Comparison of ENCODE assay signal across 8 cellular contexts in the genomic region with DNA sequence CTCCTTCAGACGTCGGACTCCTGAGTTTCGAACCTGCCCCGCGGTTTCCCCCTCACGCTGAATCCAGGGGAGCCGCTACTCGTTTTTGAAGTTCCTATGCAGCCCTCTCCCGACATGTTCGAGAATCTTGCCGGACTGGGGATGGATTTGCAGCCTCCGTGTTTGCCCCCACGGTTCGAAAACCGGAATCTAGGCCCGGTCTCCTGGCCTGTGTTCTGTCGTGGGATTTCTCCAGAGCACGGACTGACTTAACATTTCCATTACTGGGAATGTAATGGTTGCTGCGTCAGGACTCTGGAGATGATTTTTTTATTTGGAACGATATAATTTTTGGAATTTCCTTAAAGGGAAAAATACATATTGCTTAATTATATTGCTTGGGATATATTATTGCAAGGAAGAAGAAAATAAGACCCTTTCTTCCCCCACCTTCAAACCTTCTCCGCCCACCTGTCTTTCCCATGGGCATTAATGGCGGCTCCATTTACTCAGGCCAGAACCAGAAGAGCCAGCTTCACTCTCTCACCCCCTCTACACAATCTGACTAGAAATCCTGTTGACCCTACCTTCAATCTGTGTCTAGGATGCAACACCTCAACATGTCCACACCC. TPM values are rescaled to one million over a fixed set of nuclear protein-coding genes. Genes with fewer than 3 reads are reported as not detected.
DNase-seq lines count a peak whose midpoint lies in the region; ATAC-seq and TF ChIP-seq lines count a peak whose summit lies in the region.

No MANE protein-coding gene starts in this region.

- peak overlapping the region; percentile 98 for H3K4me2 ChIP-seq in MM.1S (ENCODE audit: low read depth, low read length)
- peak overlapping the region; percentile 89 for H3K4me2 ChIP-seq in neural cell (ENCODE audit: low read length)

- no peaks in the 10 kb centered on the region for H3K9me3 Mint-ChIP-seq in CD4-positive, alpha-beta T cell

- H3K36me3 ChIP-seq in MM.1S (replicated peaks; ENCODE audit: insufficient read depth, low read length) (no peaks in the 10 kb centered on the region), neural cell (ENCODE audit: insufficient read depth, low read length) (no peaks in the 10 kb centered on the region)

- H3K27ac Mint-ChIP-seq in CD4-positive, alpha-beta T cell = peak overlapping the region; percentile 94

- H3K27me3 Mint-ChIP-seq in CD4-positive, alpha-beta T cell = no peaks in the 10 kb centered on the region

- H4K20me1 ChIP-seq in MM.1S (ENCODE audit: insufficient read depth, low read length) (no peaks in the 10 kb centered on the region), neural cell (ENCODE audit: insufficient read depth) (no peaks in the 10 kb centered on the region)

- H3K4me1 Mint-ChIP-seq in CD4-positive, alpha-beta T cell (ENCODE audit: low read depth) = peaks cover 84% of the 10 kb centered on the region

- peak overlapping the region; percentile 71 for H3K4me3 ChIP-seq in MM.1S (ENCODE audit: low read length)
- peak overlapping the region; percentile 62 to 95 (median 84) for H3K4me3 ChIP-seq in dorsolateral prefrontal cortex
- peak overlapping the region; percentile 93 for H3K4me3 ChIP-seq in neural cell (ENCODE audit: low read length)

- TF ChIP-seq RAD21 in neural cell (conservative IDR thresholded peaks at IDR 0.05) = no peak

- H3K9me2 ChIP-seq in MM.1S (replicated peaks; ENCODE audit: insufficient read depth, low read length) (no peaks in the 10 kb centered on the region), neural cell (ENCODE audit: insufficient read depth, low read length) (no peaks in the 10 kb centered on the region)

- H3K9ac ChIP-seq in MM.1S (ENCODE audit: low read length) = peak overlapping the region; percentile 94
- H3K9ac ChIP-seq in neural cell (ENCODE audit: low read length) = peak overlapping the region; percentile 99

- H3K79me2 ChIP-seq in MM.1S (ENCODE audit: low read length) (peaks cover 45% of the 10 kb centered on the region), neural cell (replicated peaks; ENCODE audit: insufficient read depth, low read length) (peaks cover 22% of the 10 kb centered on the region)

- H3F3A ChIP-seq in MM.1S (ENCODE audit: insufficient read depth, low read length) (peaks cover 52% of the 10 kb centered on the region), neural cell (ENCODE audit: insufficient read depth, low read length, poor library complexity, severe bottlenecking) (no peaks in the 10 kb centered on the region)

- no peak for DNase-seq in CD4-positive, alpha-beta T cell
- no peak for DNase-seq in MM.1S
- DNase-seq in dorsolateral prefrontal cortex = no peak
- no peak for DNase-seq in mucosa of gallbladder (ENCODE audit: low spot score)
- no peak for DNase-seq in stimulated activated naive CD4-positive, alpha-beta T cell treated with Interleukin-2 at 50 U/mL for 16 hours (lab: John Stamatoyannopoulos, UW)
- DNase-seq in stimulated activated CD4-positive, alpha-beta T cell treated with anti-CD3 and anti-CD28 coated beads, Interleukin-4, amount 100 ng/mL, for 4 hours = no peak

- TF ChIP-seq EP300 in neural cell (conservative IDR thresholded peaks at IDR 0.05; ENCODE audit: poor library complexity, severe bottlenecking) = no peak

- CTCF ChIA-PET in CD4-positive, alpha-beta T cell (lab: Charles Lee) = interaction anchor here (0.9 to 4.3 kb wide), 4 partner anchors 11 to 58 kb away, joined by 5 to 34 read pairs (median 8); a partner anchor contains a TSS

- peaks cover 22% of the 10 kb centered on the region for H3K36me3 Mint-ChIP-seq in CD4-positive, alpha-beta T cell (ENCODE audit: low read depth)

- peak overlapping the region; percentile 54 for H2AFZ ChIP-seq in MM.1S (ENCODE audit: low read length)
- H2AFZ ChIP-seq in neural cell (ENCODE audit: low read depth, low read length) = peak overlapping the region; percentile 96

- H3K4me1 ChIP-seq in MM.1S (ENCODE audit: low read length) = peaks cover 42% of the 10 kb centered on the region

- POLR2A ChIA-PET in CD4-positive, alpha-beta T cell (lab: Charles Lee) = interaction anchor here (0.6 to 19.8 kb wide), 22 partner anchors 9 to 516 kb away, joined by 3 to 612 read pairs (median 6); a partner anchor contains a TSS

- no peaks in the 10 kb centered on the region for H3K27me3 ChIP-seq in CD4-positive, alpha-beta T cell (ENCODE audit: control insufficient read depth, insufficient read depth, low read length)
- H3K27me3 ChIP-seq in MM.1S (replicated peaks; ENCODE audit: insufficient read depth, low read length) = no peaks in the 10 kb centered on the region
- no peaks in the 10 kb centered on the region for H3K27me3 ChIP-seq in dorsolateral prefrontal cortex
- no peaks in the 10 kb centered on the region for H3K27me3 ChIP-seq in neural cell (ENCODE audit: insufficient read depth, low read depth, low read length)

- peak overlapping the region; percentile 87 for H3K4me3 Mint-ChIP-seq in CD4-positive, alpha-beta T cell

- intact Hi-C loops in CD4-positive, alpha-beta T cell (cut with DNase I, micrococcal nuclease) = loop anchor here (1.0 to 2.0 kb wide), 2 partner anchors 48 to 50 kb away; a partner anchor contains a TSS
- intact Hi-C loops in dorsolateral prefrontal cortex (cut with DNase I) = loop anchor here in 1 of 2 donors (2.0 kb wide), 1 partner anchor 50 kb away; a partner anchor contains a TSS

- TF ChIP-seq CTCF in CD4-positive, alpha-beta T cell (IDR thresholded peaks at IDR 0.05) = no peak
- TF ChIP-seq CTCF in MM.1S (IDR thresholded peaks at IDR 0.05; ENCODE audit: low read length) (no peak), dorsolateral prefrontal cortex (IDR thresholded peaks at IDR 0.05 in 54 of 56, conservative IDR thresholded peaks at IDR 0.05 in 2 of 56; ENCODE audit: low read depth in 1 of 56, partially characterized antibody in 56 of 56) (no peak), neural cell (IDR thresholded peaks at IDR 0.05; ENCODE audit: poor library complexity, severe bottlenecking) (no peak)

- ATAC-seq in CD4-positive, alpha-beta T cell (ENCODE audit: poor library complexity) = no peak
- ATAC-seq in HG03039 (IDR thresholded peaks at IDR 0.05; ENCODE audit: unreplicated experiment) = no peak

- H3K9me3 ChIP-seq in CD4-positive, alpha-beta T cell (ENCODE audit: control insufficient read depth, low read length) = no peaks in the 10 kb centered on the region
- H3K9me3 ChIP-seq in MM.1S (replicated peaks; ENCODE audit: insufficient read depth, low read length) = no peaks in the 10 kb centered on the region
- H3K9me3 ChIP-seq in neural cell (ENCODE audit: low read length) = no peaks in the 10 kb centered on the region

- H3K27ac ChIP-seq in CD4-positive, alpha-beta T cell (ENCODE audit: low read depth, low read length) = peak overlapping the region; percentile 95
- H3K27ac ChIP-seq in MM.1S (ENCODE audit: low read length) = peak overlapping the region; percentile 99
- peak overlapping the region; percentile 92 to 100 (median 99) for H3K27ac ChIP-seq in dorsolateral prefrontal cortex
- peak overlapping the region; percentile 99 for H3K27ac ChIP-seq in neural cell (ENCODE audit: low read length)

TF ChIP-seq in neural cell, 6 proteins besides CTCF, POLR2A, EP300 and RAD21:
- TF ChIP-seq TAF1 (IDR thresholded peaks at IDR 0.05; ENCODE audit: low read depth) (no peak), SMC3 (conservative IDR thresholded peaks at IDR 0.05; ENCODE audit: poor library complexity) (no peak), MXI1 (conservative IDR thresholded peaks at IDR 0.05; ENCODE audit: poor library complexity, severe bottlenecking) (no peak), EZH2 (IDR thresholded peaks at IDR 0.05; ENCODE audit: borderline replicate concordance, insufficient read depth, low read length, poor library complexity, severe bottlenecking) (no peak), POLR2AphosphoS5 (IDR thresholded peaks at IDR 0.05) (no peak)
- TF ChIP-seq, protein P1, sequence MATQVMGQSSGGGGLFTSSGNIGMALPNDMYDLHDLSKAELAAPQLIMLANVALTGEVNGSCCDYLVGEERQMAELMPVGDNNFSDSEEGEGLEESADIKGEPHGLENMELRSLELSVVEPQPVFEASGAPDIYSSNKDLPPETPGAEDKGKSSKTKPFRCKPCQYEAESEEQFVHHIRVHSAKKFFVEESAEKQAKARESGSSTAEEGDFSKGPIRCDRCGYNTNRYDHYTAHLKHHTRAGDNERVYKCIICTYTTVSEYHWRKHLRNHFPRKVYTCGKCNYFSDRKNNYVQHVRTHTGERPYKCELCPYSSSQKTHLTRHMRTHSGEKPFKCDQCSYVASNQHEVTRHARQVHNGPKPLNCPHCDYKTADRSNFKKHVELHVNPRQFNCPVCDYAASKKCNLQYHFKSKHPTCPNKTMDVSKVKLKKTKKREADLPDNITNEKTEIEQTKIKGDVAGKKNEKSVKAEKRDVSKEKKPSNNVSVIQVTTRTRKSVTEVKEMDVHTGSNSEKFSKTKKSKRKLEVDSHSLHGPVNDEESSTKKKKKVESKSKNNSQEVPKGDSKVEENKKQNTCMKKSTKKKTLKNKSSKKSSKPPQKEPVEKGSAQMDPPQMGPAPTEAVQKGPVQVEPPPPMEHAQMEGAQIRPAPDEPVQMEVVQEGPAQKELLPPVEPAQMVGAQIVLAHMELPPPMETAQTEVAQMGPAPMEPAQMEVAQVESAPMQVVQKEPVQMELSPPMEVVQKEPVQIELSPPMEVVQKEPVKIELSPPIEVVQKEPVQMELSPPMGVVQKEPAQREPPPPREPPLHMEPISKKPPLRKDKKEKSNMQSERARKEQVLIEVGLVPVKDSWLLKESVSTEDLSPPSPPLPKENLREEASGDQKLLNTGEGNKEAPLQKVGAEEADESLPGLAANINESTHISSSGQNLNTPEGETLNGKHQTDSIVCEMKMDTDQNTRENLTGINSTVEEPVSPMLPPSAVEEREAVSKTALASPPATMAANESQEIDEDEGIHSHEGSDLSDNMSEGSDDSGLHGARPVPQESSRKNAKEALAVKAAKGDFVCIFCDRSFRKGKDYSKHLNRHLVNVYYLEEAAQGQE (IDR thresholded peaks at IDR 0.05; ENCODE audit: borderline replicate concordance) = no peak

RNA-seq across cellular contexts. Expression of a gene that starts 8.5 kb away (rescaled TPM):
- total RNA-seq in CD4-positive, alpha-beta T cell = 10 to 100 TPM; 49.0 to 60.2 TPM
- 100 to 1,000 TPM in 4 of 120 experiments, 10 to 100 TPM in 116; 46.5 to 113 (median 70.3) TPM for total RNA-seq in dorsolateral prefrontal cortex
- polyA plus RNA-seq in neural cell = 31.8 and 42.6 TPM in 2 replicates
- 43.2 and 48.9 TPM in 2 replicates for polyA minus RNA-seq in neural cell
- 145 TPM for total RNA-seq in mucosa of gallbladder

RNA-seq across cellular contexts. Expression of a gene that starts 50.0 kb away (rescaled TPM):
- total RNA-seq in CD4-positive, alpha-beta T cell = 10 to 100 TPM; 22.6 to 24.9 TPM
- total RNA-seq in dorsolateral prefrontal cortex (10 to 100 TPM; 22.6 to 53.4 (median 34.2) TPM), mucosa of gallbladder (34.7 TPM)
- 51.1 and 69.1 TPM in 2 replicates for polyA plus RNA-seq in neural cell
- polyA minus RNA-seq in neural cell = 75.7 and 95.0 TPM in 2 replicates
